11 cellular contexts compared by ENCODE assay signal in the genomic region with DNA sequence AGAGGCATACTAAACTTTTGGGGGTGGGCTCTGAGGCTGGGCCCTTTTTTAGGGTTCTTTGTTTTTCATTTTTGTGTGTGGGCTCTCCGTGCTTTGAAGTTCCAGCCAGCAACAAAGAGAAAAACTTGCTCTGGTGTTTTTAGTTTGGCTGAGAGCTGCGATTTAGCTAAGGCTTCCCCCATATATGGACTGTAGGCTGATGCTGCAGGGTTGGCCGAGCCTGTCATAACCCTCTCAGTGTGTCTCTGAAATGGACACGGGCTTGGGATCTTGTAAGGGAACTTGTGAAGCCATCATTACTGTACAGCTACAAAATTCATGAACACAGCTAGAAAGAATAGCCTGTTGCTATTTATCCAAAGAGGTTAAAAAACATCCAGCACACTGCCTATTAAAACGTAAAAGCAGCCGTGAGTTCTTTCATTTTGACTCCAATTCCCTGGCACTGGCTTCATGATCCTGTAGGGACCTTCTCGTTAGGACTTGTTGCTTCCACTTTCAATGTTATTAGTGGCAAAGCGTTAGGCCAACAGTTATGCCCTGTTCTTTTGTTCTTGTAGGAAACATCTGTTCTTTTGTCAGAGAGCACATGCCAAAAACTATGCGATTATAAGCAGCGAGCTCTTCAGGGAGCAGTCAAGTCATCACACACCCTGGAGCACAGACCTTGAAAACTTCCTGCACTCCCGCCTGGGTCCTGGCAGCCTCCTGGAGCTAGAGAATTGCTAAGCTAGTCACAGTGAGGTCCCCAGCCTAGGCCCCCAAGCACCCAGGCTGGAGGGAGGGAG.
DNase-seq lines count a peak whose midpoint lies in the region; ATAC-seq and TF ChIP-seq lines count a peak whose summit lies in the region.
"Had no signal": no experiment of that assay in that cellular context is flagged by ENCODE, and none has a peak within 500 bp of the region (broad histone marks: within the 10 kb centered on the region; RNA-seq: fewer than 3 reads in every experiment).

No MANE protein-coding gene starts in this region.

- ATAC-seq in activated CD4-positive, alpha-beta T cell treated with anti-CD3 and anti-CD28 coated beads for 36 hours, result peak; percentile 62

- CTCF ChIA-PET in activated CD4-positive, alpha-beta T cell treated with anti-CD3 and anti-CD28 coated beads for 36 hours (lab: Charles Lee), result no interaction called here
- CTCF ChIA-PET in Calu3 (lab: Charles Lee), result no interaction called here

- 59% methylated on average over 11 of the region's 11 CpGs for WGBS in liver
- WGBS in tibial nerve, 2 donors, result 10 to 14% methylated on average over 11 of the region's 11 CpGs

- H3K36me3 ChIP-seq in liver (ENCODE audit: control insufficient read depth in 4 of 4, insufficient read depth in 3 of 4, low read depth in 1 of 4, low read length in 3 of 4) (no peaks in the 10 kb centered on the region), tibial nerve (no peaks in the 10 kb centered on the region)
- H3K36me3 ChIP-seq: WERI-Rb-1 had no signal

- intact Hi-C loops in activated CD4-positive, alpha-beta T cell treated with anti-CD3 and anti-CD28 coated beads for 36 hours (cut with DNase I, micrococcal nuclease), result loop anchor here (5.0 to 10.0 kb wide), 4 partner anchors 85 to 995 kb away; no protein-coding TSS in a partner anchor
- intact Hi-C loops in Calu3 (cut with micrococcal nuclease; ENCODE audit: unreplicated experiment), result no loop called here

- no peak for TF ChIP-seq CTCF in liver (IDR thresholded peaks at IDR 0.05; ENCODE audit: low read depth, low read length, missing input control)
- no peak for TF ChIP-seq CTCF in tibial nerve (IDR thresholded peaks at IDR 0.05)
- no peak for TF ChIP-seq CTCF in Calu3 (IDR thresholded peaks at IDR 0.05; ENCODE audit: unreplicated experiment)

- peak overlapping the region; percentile 60 for H3K4me3 Mint-ChIP-seq in activated CD4-positive, alpha-beta T cell treated with anti-CD3 and anti-CD28 coated beads for 36 hours
- no peak overlapping the region for H3K4me3 Mint-ChIP-seq in Calu3 (ENCODE audit: low read depth, unreplicated experiment)

- no peak for TF ChIP-seq RAD21 in liver (IDR thresholded peaks at IDR 0.05)

- no peaks in the 10 kb centered on the region for H3K27me3 Mint-ChIP-seq in activated CD4-positive, alpha-beta T cell treated with anti-CD3 and anti-CD28 coated beads for 36 hours
- no peaks in the 10 kb centered on the region for H3K27me3 Mint-ChIP-seq in Calu3 (ENCODE audit: unreplicated experiment)

- no peaks in the 10 kb centered on the region for H3K36me3 Mint-ChIP-seq in activated CD4-positive, alpha-beta T cell treated with anti-CD3 and anti-CD28 coated beads for 36 hours (ENCODE audit: low read depth)
- H3K36me3 Mint-ChIP-seq in Calu3 (ENCODE audit: insufficient read depth, unreplicated experiment), result no peaks in the 10 kb centered on the region

- H3K27ac Mint-ChIP-seq in activated CD4-positive, alpha-beta T cell treated with anti-CD3 and anti-CD28 coated beads for 36 hours, result peak overlapping the region; percentile 88
- no peak overlapping the region for H3K27ac Mint-ChIP-seq in Calu3 (ENCODE audit: unreplicated experiment)

- H3K4me1 ChIP-seq in liver (ENCODE audit: control insufficient read depth in 4 of 4, insufficient read depth in 4 of 4, low read length in 3 of 4) (no peaks in the 10 kb centered on the region), tibial nerve (peaks cover 0 to 38% (median 4%) of the 10 kb centered on the region in 4 donors)
- H3K4me1 ChIP-seq: parathyroid adenoma had no signal

- H3K9me3 Mint-ChIP-seq in activated CD4-positive, alpha-beta T cell treated with anti-CD3 and anti-CD28 coated beads for 36 hours (ENCODE audit: low read depth), result no peaks in the 10 kb centered on the region
- H3K9me3 Mint-ChIP-seq in Calu3 (ENCODE audit: low read depth, unreplicated experiment), result no peaks in the 10 kb centered on the region

- H3K9ac ChIP-seq in liver (ENCODE audit: low read depth in 1 of 2, low read length in 2 of 2), result no peak overlapping the region
- H3K9ac ChIP-seq: parathyroid adenoma had no signal

- peak; percentile 35 for DNase-seq in activated CD4-positive, alpha-beta T cell treated with anti-CD3 and anti-CD28 coated beads for 36 hours
- DNase-seq in activated CD4-positive, alpha-beta T cell treated with anti-CD3 and anti-CD28 coated beads for 1 hour, result no peak
- DNase-seq in brain pericyte (ENCODE audit: low read depth, low spot score) (peak; percentile 4), tibial nerve (ENCODE audit: low spot score in 2 of 2) (peak in 1 of 2 donors; percentile 25), midbrain (lab: John Stamatoyannopoulos, UW) (no peak), Calu3 (no peak), NCI-H1092 treated with DMSO at 0.1 percent for 48 hours (lab: John Stamatoyannopoulos, UW) (no peak)
- DNase-seq: WERI-Rb-1 had no signal

- POLR2A ChIA-PET in activated CD4-positive, alpha-beta T cell treated with anti-CD3 and anti-CD28 coated beads for 36 hours (lab: Charles Lee), result no interaction called here

- H3K9me3 ChIP-seq in liver (ENCODE audit: control insufficient read depth in 4 of 4, low read length in 3 of 4) (no peaks in the 10 kb centered on the region), tibial nerve (no peaks in the 10 kb centered on the region)

- H3K27ac ChIP-seq in liver (ENCODE audit: low read depth in 1 of 2, low read length in 2 of 2) (no peak overlapping the region), tibial nerve (peak overlapping the region; percentile 1 to 83 (median 72))
- H3K27ac ChIP-seq: epithelial cell of prostate, parathyroid adenoma, WERI-Rb-1 had no signal

- no TSS peak for BruUV-seq in Calu3 (replicated peaks; lab: Mats Ljungman, UMichigan)

- peaks cover 58% of the 10 kb centered on the region for H3K4me1 Mint-ChIP-seq in activated CD4-positive, alpha-beta T cell treated with anti-CD3 and anti-CD28 coated beads for 36 hours
- no peaks in the 10 kb centered on the region for H3K4me1 Mint-ChIP-seq in Calu3 (ENCODE audit: low read depth, unreplicated experiment)

- no peak for TF ChIP-seq POLR2A in tibial nerve (IDR thresholded peaks at IDR 0.05)

- TF ChIP-seq EP300 in tibial nerve (IDR thresholded peaks at IDR 0.05), result peak in 1 of 2 donors; percentile 66

- H3K27me3 ChIP-seq in liver (ENCODE audit: control insufficient read depth in 4 of 4, insufficient read depth in 4 of 4, low read length in 3 of 4), result peaks cover 0 to 3% (median 0%) of the 10 kb centered on the region in 4 donors
- H3K27me3 ChIP-seq in tibial nerve, result no peaks in the 10 kb centered on the region

- H3K4me3 ChIP-seq in liver (ENCODE audit: low read depth in 1 of 3, low read length in 3 of 3), result no peak overlapping the region
- peak overlapping the region in 2 of 4 donors; percentile 16 to 37 for H3K4me3 ChIP-seq in tibial nerve

TF ChIP-seq in liver, 16 proteins besides CTCF, POLR2A, EP300 and RAD21:
- no peak for TF ChIP-seq EGR1 (IDR thresholded peaks at IDR 0.05; ENCODE audit: low read depth in 2 of 2)
- TF ChIP-seq NR2F2 (IDR thresholded peaks at IDR 0.05), result peak; percentile 21

Comparison
In these comparisons a context has a peak if more than half of its experiments do, and no peak if none do; other contexts are left out.
1. DNase-seq: peak in activated CD4-positive, alpha-beta T cell treated with anti-CD3 and anti-CD28 coated beads for 36 hours (single experiment) and brain pericyte (single experiment); none in activated CD4-positive, alpha-beta T cell treated with anti-CD3 and anti-CD28 coated beads for 1 hour (single experiment), midbrain (single experiment), Calu3 (single experiment) and NCI-H1092 treated with DMSO at 0.1 percent for 48 hours (single experiment).
2. H3K27ac ChIP-seq: peak in tibial nerve (4 of 4); none in liver (0 of 2).